Comparison of ENCODE assay signal across 1 cellular context in genomic region chr19:37594982-37595382, GRCh38.
TF ChIP-seq lines count a peak whose summit lies in the region.

No MANE protein-coding gene starts in this region.

TF ChIP-seq in HEK293, 187 proteins besides CTCF, POLR2A, EP300 and RAD21 (continued from another document and continues in another):
- TF ChIP-seq ZNF18 (tag by site-specific recombination; IDR thresholded peaks at IDR 0.05), result peak; percentile 60
- no peak for TF ChIP-seq ZFP3 (tag by site-specific recombination; IDR thresholded peaks at IDR 0.05; ENCODE audit: low read depth)
- peak; percentile 72 for TF ChIP-seq ZNF501 (tag by site-specific recombination; IDR thresholded peaks at IDR 0.05)
- TF ChIP-seq ZNF175 (tag by site-specific recombination; IDR thresholded peaks at IDR 0.05), result no peak
- TF ChIP-seq, protein P1, sequence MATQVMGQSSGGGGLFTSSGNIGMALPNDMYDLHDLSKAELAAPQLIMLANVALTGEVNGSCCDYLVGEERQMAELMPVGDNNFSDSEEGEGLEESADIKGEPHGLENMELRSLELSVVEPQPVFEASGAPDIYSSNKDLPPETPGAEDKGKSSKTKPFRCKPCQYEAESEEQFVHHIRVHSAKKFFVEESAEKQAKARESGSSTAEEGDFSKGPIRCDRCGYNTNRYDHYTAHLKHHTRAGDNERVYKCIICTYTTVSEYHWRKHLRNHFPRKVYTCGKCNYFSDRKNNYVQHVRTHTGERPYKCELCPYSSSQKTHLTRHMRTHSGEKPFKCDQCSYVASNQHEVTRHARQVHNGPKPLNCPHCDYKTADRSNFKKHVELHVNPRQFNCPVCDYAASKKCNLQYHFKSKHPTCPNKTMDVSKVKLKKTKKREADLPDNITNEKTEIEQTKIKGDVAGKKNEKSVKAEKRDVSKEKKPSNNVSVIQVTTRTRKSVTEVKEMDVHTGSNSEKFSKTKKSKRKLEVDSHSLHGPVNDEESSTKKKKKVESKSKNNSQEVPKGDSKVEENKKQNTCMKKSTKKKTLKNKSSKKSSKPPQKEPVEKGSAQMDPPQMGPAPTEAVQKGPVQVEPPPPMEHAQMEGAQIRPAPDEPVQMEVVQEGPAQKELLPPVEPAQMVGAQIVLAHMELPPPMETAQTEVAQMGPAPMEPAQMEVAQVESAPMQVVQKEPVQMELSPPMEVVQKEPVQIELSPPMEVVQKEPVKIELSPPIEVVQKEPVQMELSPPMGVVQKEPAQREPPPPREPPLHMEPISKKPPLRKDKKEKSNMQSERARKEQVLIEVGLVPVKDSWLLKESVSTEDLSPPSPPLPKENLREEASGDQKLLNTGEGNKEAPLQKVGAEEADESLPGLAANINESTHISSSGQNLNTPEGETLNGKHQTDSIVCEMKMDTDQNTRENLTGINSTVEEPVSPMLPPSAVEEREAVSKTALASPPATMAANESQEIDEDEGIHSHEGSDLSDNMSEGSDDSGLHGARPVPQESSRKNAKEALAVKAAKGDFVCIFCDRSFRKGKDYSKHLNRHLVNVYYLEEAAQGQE (tag by site-specific recombination; IDR thresholded peaks at IDR 0.05), result peak; percentile 71; the same call in 1 of the 2 replicates
- TF ChIP-seq OVOL3 (tag by site-specific recombination; IDR thresholded peaks at IDR 0.05), result peak; percentile 78; the same call in 1 of the 2 replicates
- TF ChIP-seq ZNF157 (tag by site-specific recombination; IDR thresholded peaks at IDR 0.05), result 0 out of 2 replicates have a peak, but pooled peaks have one; percentile 62
- TF ChIP-seq TRIM28 (IDR thresholded peaks at IDR 0.05; ENCODE audit: borderline replicate concordance, low read length), result no peak
- TF ChIP-seq ZNF639 (tag by site-specific recombination; IDR thresholded peaks at IDR 0.05), result peak; percentile 86
- no peak; the same call in 1 of the 2 replicates for TF ChIP-seq ZNF311 (tag by site-specific recombination; IDR thresholded peaks at IDR 0.05; ENCODE audit: borderline replicate concordance)
- TF ChIP-seq ZNF792 (tag by site-specific recombination; IDR thresholded peaks at IDR 0.05), result peak; percentile 93; the same call in 1 of the 2 replicates
- TF ChIP-seq ELK4 (IDR thresholded peaks at IDR 0.05; ENCODE audit: borderline replicate concordance, low read depth, low read length), result no peak
- 0 out of 2 replicates have a peak, but pooled peaks have one; percentile 60 for TF ChIP-seq ZNF488 (tag by site-specific recombination; IDR thresholded peaks at IDR 0.05)
- no peak for TF ChIP-seq GLIS1 (tag by site-specific recombination; IDR thresholded peaks at IDR 0.05)
- TF ChIP-seq, protein P2, sequence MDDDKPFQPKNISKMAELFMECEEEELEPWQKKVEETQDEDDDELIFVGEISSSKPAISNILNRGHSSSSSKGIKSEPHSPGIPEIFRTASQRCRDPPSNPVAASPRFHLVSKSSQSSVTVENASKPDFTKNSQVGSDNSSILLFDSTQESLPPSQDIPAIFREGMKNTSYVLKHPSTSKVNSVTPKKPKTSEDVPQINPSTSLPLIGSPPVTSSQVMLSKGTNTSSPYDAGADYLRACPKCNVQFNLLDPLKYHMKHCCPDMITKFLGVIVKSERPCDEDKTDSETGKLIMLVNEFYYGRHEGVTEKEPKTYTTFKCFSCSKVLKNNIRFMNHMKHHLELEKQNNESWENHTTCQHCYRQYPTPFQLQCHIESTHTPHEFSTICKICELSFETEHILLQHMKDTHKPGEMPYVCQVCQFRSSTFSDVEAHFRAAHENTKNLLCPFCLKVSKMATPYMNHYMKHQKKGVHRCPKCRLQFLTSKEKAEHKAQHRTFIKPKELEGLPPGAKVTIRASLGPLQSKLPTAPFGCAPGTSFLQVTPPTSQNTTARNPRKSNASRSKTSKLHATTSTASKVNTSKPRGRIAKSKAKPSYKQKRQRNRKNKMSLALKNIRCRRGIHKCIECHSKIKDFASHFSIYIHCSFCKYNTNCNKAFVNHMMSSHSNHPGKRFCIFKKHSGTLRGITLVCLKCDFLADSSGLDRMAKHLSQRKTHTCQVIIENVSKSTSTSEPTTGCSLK (tag by site-specific recombination; IDR thresholded peaks at IDR 0.05), result 0 out of 2 replicates have a peak, but pooled peaks have one; percentile 81
- TF ChIP-seq ZNF211 (tag by site-specific recombination; IDR thresholded peaks at IDR 0.05; ENCODE audit: low read depth), result 0 out of 2 replicates have a peak, but pooled peaks have one; percentile 22
- peak; percentile 99 for TF ChIP-seq ZBTB10 (tag by site-specific recombination; IDR thresholded peaks at IDR 0.05)
- peak; percentile 68; the same call in 1 of the 2 replicates for TF ChIP-seq ZNF664 (tag by site-specific recombination; IDR thresholded peaks at IDR 0.05)
- TF ChIP-seq PRDM2 (tag by site-specific recombination; IDR thresholded peaks at IDR 0.05; ENCODE audit: borderline replicate concordance), result 0 out of 2 replicates have a peak, but pooled peaks have one; percentile 76
- TF ChIP-seq MZF1 (tag by site-specific recombination; IDR thresholded peaks at IDR 0.05; ENCODE audit: borderline replicate concordance), result 0 out of 2 replicates have a peak, but pooled peaks have one; percentile 7
- TF ChIP-seq REPIN1 (tag by site-specific recombination; IDR thresholded peaks at IDR 0.05; ENCODE audit: low read depth), result 0 out of 2 replicates have a peak, but pooled peaks have one; percentile 66
- TF ChIP-seq ZNF426 (tag by site-specific recombination; IDR thresholded peaks at IDR 0.05), result no peak
- no peak for TF ChIP-seq ZFP41 (tag by site-specific recombination; IDR thresholded peaks at IDR 0.05; ENCODE audit: borderline replicate concordance)
- TF ChIP-seq ZNF544 (tag by site-specific recombination; IDR thresholded peaks at IDR 0.05), result no peak
- TF ChIP-seq ZNF704 (tag by site-specific recombination; IDR thresholded peaks at IDR 0.05), result no peak
- peak; percentile 93 for TF ChIP-seq ZBTB26 (tag by site-specific recombination; optimal IDR thresholded peaks at IDR 0.05)
- no peak for TF ChIP-seq GLI2 (tag by site-specific recombination; IDR thresholded peaks at IDR 0.05; ENCODE audit: borderline replicate concordance, low read depth)
- TF ChIP-seq ZNF394 (tag by site-specific recombination; IDR thresholded peaks at IDR 0.05; ENCODE audit: borderline replicate concordance), result no peak; the same call in 1 of the 2 replicates
- peak; percentile 100 for TF ChIP-seq ZBTB21 (tag by site-specific recombination; IDR thresholded peaks at IDR 0.05)
- peak; percentile 50 for TF ChIP-seq KLF1 (tag by site-specific recombination; IDR thresholded peaks at IDR 0.05)
- peak; percentile 98 for TF ChIP-seq ZNF2 (tag by site-specific recombination; IDR thresholded peaks at IDR 0.05)
- TF ChIP-seq ZNF48 (tag by site-specific recombination; IDR thresholded peaks at IDR 0.05), result no peak
